Comparison of ENCODE assay signal across 16 cellular contexts in the genomic region with DNA sequence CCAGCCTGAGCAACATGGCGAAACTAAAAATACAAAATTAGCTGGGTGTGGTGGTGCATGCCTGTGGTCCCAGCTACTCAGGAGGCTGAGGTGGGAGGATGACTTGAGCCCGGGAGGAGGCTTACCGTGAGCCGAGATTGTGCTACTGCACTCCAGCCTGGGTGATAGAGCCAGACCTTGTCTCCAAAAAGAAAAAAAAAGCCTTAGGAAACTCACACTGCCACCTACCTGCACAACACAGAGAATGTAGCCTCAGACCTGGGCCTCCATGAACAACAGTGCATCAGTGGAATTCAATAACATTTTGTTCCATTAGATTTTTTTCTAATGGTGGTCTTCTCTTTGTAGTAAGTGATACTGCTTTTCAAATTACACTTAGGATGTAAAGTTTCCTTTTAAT.
DNase-seq lines count a peak whose midpoint lies in the region; ATAC-seq, FAIRE-seq and TF ChIP-seq lines count a peak whose summit lies in the region.
"Had no signal": no experiment of that assay in that cellular context is flagged by ENCODE, and none has a peak within 500 bp of the region (broad histone marks: within the 10 kb centered on the region; RNA-seq: fewer than 3 reads in every experiment).

No MANE protein-coding gene starts in this region.

- H3K36me3 ChIP-seq in Karpas-422 (ENCODE audit: insufficient read depth, low read length) (no peaks in the 10 kb centered on the region), Peyer's patch (peaks cover 0 to 7% (median 0%) of the 10 kb centered on the region in 3 donors)
- H3K36me3 ChIP-seq: neutrophil had no signal

- CTCF ChIA-PET in MCF 10A (lab: Yijun Ruan, JAX) = interaction anchor here (0.6 to 4.7 kb wide), 42 partner anchors 9 to 1868 kb away, joined by 3 to 120 read pairs (median 4); partner anchors contain the start of gene WWC1

- no peaks in the 10 kb centered on the region for H3K9me2 ChIP-seq in Karpas-422 (replicated peaks; ENCODE audit: insufficient read depth, low read length)

- peak; percentile 55 for TF ChIP-seq CTCF in MCF 10A (IDR thresholded peaks at IDR 0.05; ENCODE audit: unreplicated experiment)
- peak in 3 of 6 experiments; percentile 28 to 36 (median 35) for TF ChIP-seq CTCF in Peyer's patch (IDR thresholded peaks at IDR 0.05)

- no peaks in the 10 kb centered on the region for H3K9me3 ChIP-seq in Karpas-422 (ENCODE audit: low read length)
- H3K9me3 ChIP-seq in Peyer's patch = no peaks in the 10 kb centered on the region
- H3K9me3 ChIP-seq: neutrophil had no signal

- H2AFZ ChIP-seq in Karpas-422 (ENCODE audit: low read length) = no peak overlapping the region

- no peaks in the 10 kb centered on the region for H3K79me2 ChIP-seq in Karpas-422 (ENCODE audit: low read length)

- no peak overlapping the region for H3K4me3 Mint-ChIP-seq in MCF 10A (ENCODE audit: unreplicated experiment)
- no peak overlapping the region for H3K4me3 Mint-ChIP-seq in activated T-helper 1 cell treated with anti-CD3 and anti-CD28 coated beads, Interleukin-12 subunit alpha, Interleukin-12 subunit beta, Interleukin-2, Interleukin-4 antibody, amounts not matched to agents 30 ng/mL and 10 ng/mL and 1 ng/mL, durations not matched to agents 14 hours and 24 hours and 36 hours
- H3K4me3 Mint-ChIP-seq: activated CD4-positive, alpha-beta T cell treated with anti-CD3 and anti-CD28 coated beads, Interleukin-2, amount 10 ng/mL, durations not matched to agents 7 days and 5 days; CD4-positive, alpha-beta memory T cell had no signal

- H3K27me3 Mint-ChIP-seq in MCF 10A (ENCODE audit: insufficient read depth, unreplicated experiment) = no peaks in the 10 kb centered on the region
- H3K27me3 Mint-ChIP-seq in activated T-helper 1 cell treated with anti-CD3 and anti-CD28 coated beads, Interleukin-12 subunit alpha, Interleukin-12 subunit beta, Interleukin-2, Interleukin-4 antibody, amounts not matched to agents 30 ng/mL and 10 ng/mL and 1 ng/mL, durations not matched to agents 14 hours and 24 hours and 36 hours (ENCODE audit: insufficient read depth) = peaks cover 5% of the 10 kb centered on the region
- H3K27me3 Mint-ChIP-seq: CD4-positive, alpha-beta memory T cell had no signal

- FAIRE-seq in G401.6 (lab: Jason Lieb, UNC) = peak; percentile 76

- no peaks in the 10 kb centered on the region for H3K9me3 Mint-ChIP-seq in MCF 10A (ENCODE audit: unreplicated experiment)
- H3K9me3 Mint-ChIP-seq in activated T-helper 1 cell treated with anti-CD3 and anti-CD28 coated beads, Interleukin-12 subunit alpha, Interleukin-12 subunit beta, Interleukin-2, Interleukin-4 antibody, amounts not matched to agents 30 ng/mL and 10 ng/mL and 1 ng/mL, durations not matched to agents 14 hours and 24 hours and 36 hours = no peaks in the 10 kb centered on the region
- H3K9me3 Mint-ChIP-seq: activated CD4-positive, alpha-beta T cell treated with anti-CD3 and anti-CD28 coated beads, Interleukin-2, amount 10 ng/mL, durations not matched to agents 7 days and 5 days had no signal

- DNase-seq in Karpas-422 = peak; percentile 44
- DNase-seq in MCF 10A (ENCODE audit: unreplicated experiment) = peak; percentile 61
- no peak for DNase-seq in left lobe of liver (ENCODE audit: low spot score)
- no peak for DNase-seq in activated T-helper 1 cell treated with anti-CD3 and anti-CD28 coated beads, Interleukin-12 subunit alpha, Interleukin-12 subunit beta, Interleukin-2, Interleukin-4 antibody, amounts not matched to agents 30 ng/mL and 10 ng/mL and 1 ng/mL, durations not matched to agents 14 hours and 24 hours and 36 hours (ENCODE audit: low spot score)
- no peak for DNase-seq in Peyer's patch
- DNase-seq: activated CD4-positive, alpha-beta T cell treated with anti-CD3 and anti-CD28 coated beads, Interleukin-2, amount 10 ng/mL, durations not matched to agents 7 days and 5 days; activated effector memory CD4-positive, alpha-beta T cell treated with Interleukin-2 at 50 U/mL for 16 hours; CD4-positive, alpha-beta memory T cell; foreskin melanocyte; GOT3; left ventricle myocardium superior; stimulated activated naive CD4-positive, alpha-beta T cell had no signal

- no peaks in the 10 kb centered on the region for H3K27me3 ChIP-seq in Karpas-422 (ENCODE audit: low read length)
- H3K27me3 ChIP-seq in Peyer's patch = no peaks in the 10 kb centered on the region
- H3K27me3 ChIP-seq: neutrophil had no signal

- TF ChIP-seq POLR2A in Peyer's patch (IDR thresholded peaks at IDR 0.05) = no peak

- no peak overlapping the region for H3K4me2 ChIP-seq in Karpas-422 (ENCODE audit: low read depth, low read length, poor library complexity, severe bottlenecking)

- H3K4me1 Mint-ChIP-seq in MCF 10A (ENCODE audit: insufficient read depth, unreplicated experiment) = no peaks in the 10 kb centered on the region
- no peaks in the 10 kb centered on the region for H3K4me1 Mint-ChIP-seq in activated T-helper 1 cell treated with anti-CD3 and anti-CD28 coated beads, Interleukin-12 subunit alpha, Interleukin-12 subunit beta, Interleukin-2, Interleukin-4 antibody, amounts not matched to agents 30 ng/mL and 10 ng/mL and 1 ng/mL, durations not matched to agents 14 hours and 24 hours and 36 hours (ENCODE audit: low read depth)
- H3K4me1 Mint-ChIP-seq: activated CD4-positive, alpha-beta T cell treated with anti-CD3 and anti-CD28 coated beads, Interleukin-2, amount 10 ng/mL, durations not matched to agents 7 days and 5 days; CD4-positive, alpha-beta memory T cell had no signal

- H3K9ac ChIP-seq in Karpas-422 (ENCODE audit: low read length) = no peak overlapping the region

- H3K27ac Mint-ChIP-seq in MCF 10A (ENCODE audit: low read depth, unreplicated experiment) = no peak overlapping the region
- no peak overlapping the region for H3K27ac Mint-ChIP-seq in activated T-helper 1 cell treated with anti-CD3 and anti-CD28 coated beads, Interleukin-12 subunit alpha, Interleukin-12 subunit beta, Interleukin-2, Interleukin-4 antibody, amounts not matched to agents 30 ng/mL and 10 ng/mL and 1 ng/mL, durations not matched to agents 14 hours and 24 hours and 36 hours
- H3K27ac Mint-ChIP-seq: CD4-positive, alpha-beta memory T cell had no signal

- POLR2A ChIA-PET in MCF 10A (lab: Yijun Ruan, JAX) = interaction anchor here (0.8 to 3.1 kb wide), 3 partner anchors 122 to 153 kb away, joined by 3 to 15 read pairs (median 3); partner anchors contain the start of gene WWC1

- no peaks in the 10 kb centered on the region for H3K4me1 ChIP-seq in Karpas-422 (ENCODE audit: low read length)
- H3K4me1 ChIP-seq in Peyer's patch = no peaks in the 10 kb centered on the region

- intact Hi-C loops in MCF 10A (cut with micrococcal nuclease) = loop anchor here (1.0 kb wide), 2 partner anchors 131 to 153 kb away; partner anchors contain the start of gene WWC1
- intact Hi-C loops in activated T-helper 1 cell treated with anti-CD3 and anti-CD28 coated beads, Interleukin-12 subunit alpha, Interleukin-12 subunit beta, Interleukin-2, Interleukin-4 antibody, amounts not matched to agents 30 ng/mL and 10 ng/mL and 1 ng/mL, durations not matched to agents 14 hours and 24 hours and 36 hours (cut with micrococcal nuclease) = no loop called here

- H3K27ac ChIP-seq in Karpas-422 (ENCODE audit: low read length) (no peak overlapping the region), Peyer's patch (no peak overlapping the region)
- H3K27ac ChIP-seq: neutrophil had no signal

- no peaks in the 10 kb centered on the region for H4K20me1 ChIP-seq in Karpas-422 (ENCODE audit: insufficient read depth, low read depth, low read length)

- peaks cover 46% of the 10 kb centered on the region for H3K36me3 Mint-ChIP-seq in MCF 10A (ENCODE audit: insufficient read depth, unreplicated experiment)
- H3K36me3 Mint-ChIP-seq in activated T-helper 1 cell treated with anti-CD3 and anti-CD28 coated beads, Interleukin-12 subunit alpha, Interleukin-12 subunit beta, Interleukin-2, Interleukin-4 antibody, amounts not matched to agents 30 ng/mL and 10 ng/mL and 1 ng/mL, durations not matched to agents 14 hours and 24 hours and 36 hours (ENCODE audit: low read depth) = no peaks in the 10 kb centered on the region
- H3K36me3 Mint-ChIP-seq: CD4-positive, alpha-beta memory T cell had no signal

- ATAC-seq in left lobe of liver (peak; percentile 77), GM21390 (IDR thresholded peaks at IDR 0.05; ENCODE audit: unreplicated experiment) (no peak), GM21526 (IDR thresholded peaks at IDR 0.05; ENCODE audit: low FRiP score, unreplicated experiment) (no peak)
- ATAC-seq: left ventricle myocardium superior had no signal

- H3K4me3 ChIP-seq in Karpas-422 (ENCODE audit: low read length) (no peak overlapping the region), Peyer's patch (no peak overlapping the region)

- BruUV-seq in MCF 10A (replicated peaks; lab: Mats Ljungman, UMichigan) = no TSS peak

Comparison
In these comparisons a context has a peak if more than half of its experiments do, and no peak if none do; other contexts are left out.
1. DNase-seq: peak in Karpas-422 (single experiment) and MCF 10A (single experiment); none in left lobe of liver (single experiment), activated T-helper 1 cell treated with anti-CD3 and anti-CD28 coated beads, Interleukin-12 subunit alpha, Interleukin-12 subunit beta, Interleukin-2, Interleukin-4 antibody, amounts not matched to agents 30 ng/mL and 10 ng/mL and 1 ng/mL, durations not matched to agents 14 hours and 24 hours and 36 hours (single experiment) and Peyer's patch (0 of 3).